Comparison of ENCODE assay signal across 7 cellular contexts in the genomic region with DNA sequence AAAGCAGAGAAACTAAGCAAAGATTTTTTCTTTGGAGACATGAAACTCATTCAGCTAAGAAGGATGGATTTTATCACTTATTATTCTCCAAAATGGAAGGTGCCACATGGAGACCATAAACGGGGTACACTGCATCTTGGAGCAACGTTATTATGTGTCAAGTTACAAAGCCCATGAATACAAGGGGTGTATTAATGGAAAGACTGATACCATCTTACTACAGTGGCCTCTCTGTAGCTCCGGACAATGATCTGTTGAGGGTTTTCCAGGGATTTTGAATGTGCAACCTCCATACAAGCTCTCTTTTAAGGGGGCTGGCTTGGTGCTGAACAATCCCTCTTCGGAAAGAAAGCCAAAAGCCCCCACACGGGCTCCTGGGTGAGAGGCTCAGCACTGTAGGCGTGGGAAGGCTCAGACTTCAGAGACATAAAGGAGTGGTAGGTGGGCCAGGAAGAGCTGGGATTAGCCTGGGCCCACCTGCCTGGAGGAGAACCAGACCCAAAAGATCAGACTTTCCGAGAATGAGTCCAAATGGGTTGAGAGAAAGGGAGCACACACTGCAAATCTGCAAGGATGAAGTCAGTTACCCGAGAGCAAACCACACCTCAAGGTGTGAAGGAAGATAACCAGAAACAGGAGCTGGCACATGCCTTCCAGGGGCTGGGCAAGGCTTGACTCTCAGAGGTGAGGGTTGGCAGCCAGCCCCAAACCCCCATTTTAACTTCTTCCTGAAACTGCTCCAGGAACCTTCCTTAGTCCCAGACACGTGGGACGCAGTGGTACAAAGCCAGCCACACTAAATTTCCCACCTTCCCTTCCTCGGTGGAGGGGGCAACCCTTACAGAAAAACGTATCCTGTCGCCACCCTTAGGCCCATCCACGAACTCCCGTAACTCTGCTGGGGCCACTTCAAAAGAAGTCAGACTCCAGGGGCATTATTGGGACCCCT. TPM values are rescaled to one million over a fixed set of nuclear protein-coding genes. Genes with fewer than 3 reads are reported as not detected.
A peak's percentile ranks its signal among the peaks of the same experiment; 100 is the strongest.
DNase-seq lines count a peak whose midpoint lies in the region; ATAC-seq lines count a peak whose summit lies in the region.

No MANE protein-coding gene starts in this region.

- peaks cover 48% of the 10 kb centered on the region for H3K27me3 ChIP-seq in iPS-18a (ENCODE audit: control insufficient read depth, insufficient read depth, low read length)

- H3K27ac Mint-ChIP-seq in IgD-negative memory B cell: peak overlapping the region; percentile 39 to 99 (median 90)
- peak overlapping the region; percentile 93 for H3K27ac Mint-ChIP-seq in activated naive CD8-positive, alpha-beta T cell treated with anti-CD3 and anti-CD28 coated beads for 36 hours
- H3K27ac Mint-ChIP-seq in stimulated activated memory B cell treated with anti-CD40 and anti-IgM and Interleukin-4, amounts not matched to agents 10 μg/mL and 1 μg/mL and 100 μg/mL, for 72 hours: peak overlapping the region; percentile 95

- peak; percentile 23 for DNase-seq in activated naive CD8-positive, alpha-beta T cell treated with anti-CD3 and anti-CD28 coated beads for 36 hours
- DNase-seq in NCI-H510A treated with DMSO at 0.1 percent for 48 hours (lab: John Stamatoyannopoulos, UW) (no peak), dedifferentiated amniotic fluid mesenchymal stem cell (ENCODE audit: extremely low spot score) (no peak)

- peak overlapping the region; percentile 88 to 99 (median 92) for H3K4me3 Mint-ChIP-seq in IgD-negative memory B cell
- peak overlapping the region; percentile 93 for H3K4me3 Mint-ChIP-seq in activated naive CD8-positive, alpha-beta T cell treated with anti-CD3 and anti-CD28 coated beads for 36 hours
- H3K4me3 Mint-ChIP-seq in stimulated activated memory B cell treated with anti-CD40 and anti-IgM and Interleukin-4, amounts not matched to agents 10 μg/mL and 1 μg/mL and 100 μg/mL, for 72 hours: peak overlapping the region; percentile 86

- peaks cover 49 to 71% (median 61%) of the 10 kb centered on the region in 3 donors for H3K4me1 Mint-ChIP-seq in IgD-negative memory B cell
- H3K4me1 Mint-ChIP-seq in activated naive CD8-positive, alpha-beta T cell treated with anti-CD3 and anti-CD28 coated beads for 36 hours: peaks cover 86% of the 10 kb centered on the region
- peaks cover 100% of the 10 kb centered on the region for H3K4me1 Mint-ChIP-seq in stimulated activated memory B cell treated with anti-CD40 and anti-IgM and Interleukin-4, amounts not matched to agents 10 μg/mL and 1 μg/mL and 100 μg/mL, for 72 hours

- peaks cover 2% of the 10 kb centered on the region for H3K36me3 Mint-ChIP-seq in IgD-negative memory B cell
- peaks cover 37% of the 10 kb centered on the region for H3K36me3 Mint-ChIP-seq in activated naive CD8-positive, alpha-beta T cell treated with anti-CD3 and anti-CD28 coated beads for 36 hours
- no peaks in the 10 kb centered on the region for H3K36me3 Mint-ChIP-seq in stimulated activated memory B cell treated with anti-CD40 and anti-IgM and Interleukin-4, amounts not matched to agents 10 μg/mL and 1 μg/mL and 100 μg/mL, for 72 hours

- no peak overlapping the region for H3K27ac ChIP-seq in iPS-18a (ENCODE audit: low read length)

- no peak overlapping the region for H3K9ac ChIP-seq in iPS-18a (ENCODE audit: low read length)

- H3K36me3 ChIP-seq in iPS-18a (ENCODE audit: control insufficient read depth, low read depth, low read length): no peaks in the 10 kb centered on the region

- peaks cover 22% of the 10 kb centered on the region for H3K4me1 ChIP-seq in iPS-18a (ENCODE audit: control insufficient read depth, low read depth, low read length)

- H3K4me3 ChIP-seq in iPS-18a (ENCODE audit: low read length): peak overlapping the region; percentile 72

- ATAC-seq in stimulated activated memory B cell treated with anti-CD40 and anti-IgM and Interleukin-4, amounts not matched to agents 10 μg/mL and 1 μg/mL and 100 μg/mL, for 72 hours: no peak
- ATAC-seq in HG03159 (IDR thresholded peaks at IDR 0.05; ENCODE audit: unreplicated experiment): no peak

- no peaks in the 10 kb centered on the region for H3K9me3 Mint-ChIP-seq in IgD-negative memory B cell
- H3K9me3 Mint-ChIP-seq in activated naive CD8-positive, alpha-beta T cell treated with anti-CD3 and anti-CD28 coated beads for 36 hours: peaks cover 3% of the 10 kb centered on the region
- H3K9me3 Mint-ChIP-seq in stimulated activated memory B cell treated with anti-CD40 and anti-IgM and Interleukin-4, amounts not matched to agents 10 μg/mL and 1 μg/mL and 100 μg/mL, for 72 hours: no peaks in the 10 kb centered on the region

- peaks cover 1% of the 10 kb centered on the region for H3K27me3 Mint-ChIP-seq in IgD-negative memory B cell
- peaks cover 3% of the 10 kb centered on the region for H3K27me3 Mint-ChIP-seq in activated naive CD8-positive, alpha-beta T cell treated with anti-CD3 and anti-CD28 coated beads for 36 hours
- H3K27me3 Mint-ChIP-seq in stimulated activated memory B cell treated with anti-CD40 and anti-IgM and Interleukin-4, amounts not matched to agents 10 μg/mL and 1 μg/mL and 100 μg/mL, for 72 hours: no peaks in the 10 kb centered on the region

- no peaks in the 10 kb centered on the region for H3K9me3 ChIP-seq in iPS-18a (ENCODE audit: control insufficient read depth, low read depth, low read length)

RNA-seq across cellular contexts. Expression of a gene that starts 1.5 kb away (rescaled TPM):
- polyA plus RNA-seq in IgD-negative memory B cell: 48.1 TPM
- 10 to 100 TPM; 27.0 to 28.2 TPM for total RNA-seq in activated naive CD8-positive, alpha-beta T cell treated with anti-CD3 and anti-CD28 coated beads for 36 hours

RNA-seq across cellular contexts. Expression of a gene that starts 59.2 kb away (rescaled TPM):
- 58.3 TPM for polyA plus RNA-seq in IgD-negative memory B cell
- total RNA-seq in activated naive CD8-positive, alpha-beta T cell treated with anti-CD3 and anti-CD28 coated beads for 36 hours: 10 to 100 TPM; 24.2 to 24.8 TPM
